ENCODE assay signal across 26 cellular contexts in the genomic region with DNA sequence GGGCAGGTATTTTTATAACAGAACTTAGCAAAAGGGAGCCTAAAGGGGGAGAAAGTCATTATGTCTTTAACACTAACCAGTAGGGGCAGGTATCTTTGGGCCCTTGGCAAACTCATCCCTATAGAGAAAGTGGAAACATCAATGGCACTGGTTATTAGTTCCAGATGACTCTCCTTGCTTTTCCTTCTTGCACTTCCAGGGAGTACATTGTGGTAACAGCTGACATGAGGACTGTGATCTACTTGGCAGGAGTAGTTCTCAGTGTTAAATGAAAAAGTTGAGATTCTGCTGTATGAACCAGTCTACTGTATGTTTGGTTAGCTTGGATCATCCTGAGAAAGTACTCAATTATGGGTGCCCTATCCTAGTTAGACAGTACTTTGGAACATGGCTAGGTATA.
"Had no signal": no experiment of that assay in that cellular context is flagged by ENCODE, and none has a peak within 500 bp of the region (broad histone marks: within the 10 kb centered on the region; RNA-seq: fewer than 3 reads in every experiment).

No MANE protein-coding gene starts in this region.

- H3K4me3 ChIP-seq: cardiac muscle cell, Peyer's patch, SJSA1 had no signal

- H3K27me3 ChIP-seq: brain microvascular endothelial cell, cardiac muscle cell, Peyer's patch, SJSA1 had no signal

- DNase-seq: activated B cell treated with CpG ODN at 0.5 μM for 24 hours; activated CD4-positive, alpha-beta memory T cell treated with anti-CD3 and anti-CD28 coated beads for 36 hours; activated CD4-positive, alpha-beta T cell treated with anti-CD3 and anti-CD28 coated beads for 1 hour; activated CD4-positive, alpha-beta T cell treated with anti-CD3 and anti-CD28 coated beads, Interleukin-2, amount 10 ng/mL, durations not matched to agents 24 days and 14 days; activated CD8-positive, alpha-beta memory T cell treated with anti-CD3 and anti-CD28 coated beads for 24 hours; activated gamma-delta T cell; activated naive CD4-positive, alpha-beta T cell treated with anti-CD3 and anti-CD28 coated beads for 36 hours; activated T-cell treated with anti-CD3 and anti-CD28 coated beads, Interleukin-2, amount 50 U/mL, for 4 hours; amygdala; brain microvascular endothelial cell; MM.1S; NCI-H1105; NCI-H1436; NCI-H1694 treated with DMSO at 0.1 percent for 48 hours; NCI-H2029 treated with DMSO at 0.1 percent for 48 hours; NCI-H510A treated with DMSO at 0.1 percent for 48 hours; NCI-H69; NK-92 treated with Interleukin-12 subunit alpha and Interleukin-12 subunit beta, amount 100 ng/mL, for 24 hours; OCI-M1; Peyer's patch; SHP77; T-helper 17 cell; T1000 had no signal

- ATAC-seq: activated T-cell treated with anti-CD3 and anti-CD28 coated beads, Interleukin-2, amount 50 U/mL, for 4 hours; activated T-helper 17 cell treated with anti-CD3 and anti-CD28 coated beads, Interleukin-2, amount 50 U/mL, for 72 hours; T-helper 17 cell had no signal

- H3K27ac ChIP-seq: brain microvascular endothelial cell, cardiac muscle cell, Peyer's patch, SJSA1 had no signal
